26 cellular contexts compared by ENCODE assay signal in genomic region chr13:111243981-111244380, GRCh38.
"Had no signal": no experiment of that assay in that cellular context is flagged by ENCODE, and none has a peak within 500 bp of the region (broad histone marks: within the 10 kb centered on the region; RNA-seq: fewer than 3 reads in every experiment).

No MANE protein-coding gene starts in this region.

- ATAC-seq: stimulated activated effector memory CD8-positive, alpha-beta T cell treated with anti-CD3 and anti-CD28 coated beads, Interleukin-12 subunit alpha, Interleukin-12 subunit beta, amount 100 ng/mL, for 72 hours; stimulated activated memory B cell treated with anti-CD40 and anti-IgM and Interleukin-4, amounts not matched to agents 10 μg/mL and 1 μg/mL and 100 μg/mL, for 72 hours; stimulated activated naive B cell treated with anti-CD40 and anti-IgM and Interleukin-4, amounts not matched to agents 10 μg/mL and 1 μg/mL and 100 μg/mL, for 72 hours; stimulated activated naive CD8-positive, alpha-beta T cell treated with anti-CD3 and anti-CD28 coated beads, Interleukin-15, amount 100 ng/mL, for 72 hours; stimulated activated naive CD8-positive, alpha-beta T cell treated with anti-CD3 and anti-CD28 coated beads, Interleukin-15, Interleukin-2, amounts not matched to agents 100 U/mL and 50 U/mL, for 24 hours; upper lobe of right lung had no signal

- H3K27ac ChIP-seq: stomach, suprapubic skin, testis, thoracic aorta, thyroid gland, tibial artery, transverse colon, upper lobe of left lung, upper lobe of right lung, uterus, vagina had no signal

- DNase-seq: stimulated activated CD4-positive, alpha-beta T cell treated with anti-CD3 and anti-CD28 coated beads, Interleukin-2, amount 100 ng/mL, for 48 hours; stimulated activated CD4-positive, alpha-beta T cell treated with anti-CD3 and anti-CD28 coated beads, Interleukin-4, amount 100 ng/mL, for 1 hour; stimulated activated CD4-positive, alpha-beta T cell treated with anti-CD3 and anti-CD28 coated beads, Interleukin-4, amount 100 ng/mL, for 24 hours; stimulated activated CD4-positive, alpha-beta T cell treated with anti-CD3 and anti-CD28 coated beads, Interleukin-4, amount 100 ng/mL, for 4 hours; stimulated activated CD8-positive, alpha-beta memory T cell treated with anti-CD3 and anti-CD28 coated beads, Interleukin-4, amount 100 ng/mL, for 48 hours; stimulated activated naive B cell treated with anti-CD40 and anti-IgM and Interleukin-4, amounts not matched to agents 10 μg/mL and 1 μg/mL and 100 μg/mL, for 72 hours; stimulated activated naive CD4-positive, alpha-beta T cell; stimulated activated naive CD4-positive, alpha-beta T cell treated with Interleukin-2 at 50 U/mL for 16 hours; stimulated activated naive CD8-positive, alpha-beta T cell treated with anti-CD3 and anti-CD28 coated beads, Interleukin-15, amount 100 ng/mL, for 72 hours; stimulated activated naive CD8-positive, alpha-beta T cell treated with anti-CD3 and anti-CD28 coated beads, Interleukin-15, Interleukin-2, amounts not matched to agents 100 U/mL and 50 U/mL, for 24 hours; stomach; substantia nigra; testis; thyroid gland; tibial artery; transverse colon; trophoblast cell; upper lobe of left lung; upper lobe of right lung; uterus had no signal

- H3K36me3 ChIP-seq: uterus had no signal

- H3K27me3 ChIP-seq: stomach, suprapubic skin, testis, thyroid gland, tibial artery, tibial nerve, transverse colon, upper lobe of left lung, upper lobe of right lung, uterus, vagina had no signal

- H3K9me3 ChIP-seq: stomach, suprapubic skin, testis, thoracic aorta, thyroid gland, tibial artery, tibial nerve, transverse colon, upper lobe of left lung, upper lobe of right lung, uterus, vagina had no signal

- H3K4me1 ChIP-seq: suprapubic skin, testis, thyroid gland, upper lobe of right lung, uterus had no signal

- H3K4me3 ChIP-seq: stomach, suprapubic skin, testis, thoracic aorta, thyroid gland, tibial artery, tibial nerve, transverse colon, upper lobe of left lung, upper lobe of right lung, uterus, vagina had no signal
